19 cellular contexts compared by ENCODE assay signal in genomic region chr4:146063143-146063542, GRCh38.
A peak's percentile ranks its signal among the peaks of the same experiment; 100 is the strongest.
DNase-seq lines count a peak whose midpoint lies in the region; ATAC-seq lines count a peak whose summit lies in the region.
"Had no signal": no experiment of that assay in that cellular context is flagged by ENCODE, and none has a peak within 500 bp of the region (broad histone marks: within the 10 kb centered on the region; RNA-seq: fewer than 3 reads in every experiment).

No MANE protein-coding gene starts in this region.

- ATAC-seq in GM18870 (IDR thresholded peaks at IDR 0.05; ENCODE audit: unreplicated experiment) (peak; percentile 33), HG02588 (IDR thresholded peaks at IDR 0.05; ENCODE audit: unreplicated experiment) (peak; percentile 29)
- ATAC-seq: activated CD4-positive, alpha-beta T cell treated with anti-CD3 and anti-CD28 coated beads for 36 hours; left colon had no signal

- no peak overlapping the region for H3K4me3 ChIP-seq in BLaER1 treated with 17β-estradiol and CSF1 and Interleukin-3, amounts not matched to agents 10 nM and 100 nM
- H3K4me3 ChIP-seq: colonic mucosa, stomach had no signal

- DNase-seq in MV-4-11 (lab: John Stamatoyannopoulos, UW), result peak; percentile 83
- DNase-seq in COLO668 (lab: John Stamatoyannopoulos, UW; ENCODE audit: unreplicated experiment), result no peak
- DNase-seq in amniotic stem cell (lab: John Stamatoyannopoulos, UW), result no peak
- no peak for DNase-seq in activated gamma-delta T cell treated with Interleukin-2 at 50 U/mL for 16 hours
- no peak for DNase-seq in D341Med (ENCODE audit: low spot score)
- DNase-seq: activated CD4-positive, alpha-beta T cell treated with anti-CD3 and anti-CD28 coated beads for 36 hours; activated naive CD4-positive, alpha-beta T cell treated with anti-CD3 and anti-CD28 coated beads for 36 hours; CD4-positive, alpha-beta memory T cell; colonic mucosa; DND-41; foreskin fibroblast; H9; left colon; NCI-H1092; SHP77; stomach had no signal

- H3K4me1 ChIP-seq in BLaER1 treated with 17β-estradiol and CSF1 and Interleukin-3, amounts not matched to agents 10 nM and 100 nM, result peaks cover 29 to 43% (median 34%) of the 10 kb centered on the region in 10 experiments
- H3K4me1 ChIP-seq: colonic mucosa, stomach had no signal

- no peaks in the 10 kb centered on the region for H3K36me3 ChIP-seq in BLaER1 treated with 17β-estradiol and CSF1 and Interleukin-3, amounts not matched to agents 10 nM and 100 nM
- H3K36me3 ChIP-seq: colonic mucosa, stomach had no signal

- no peak overlapping the region for H3K27ac ChIP-seq in BLaER1 treated with 17β-estradiol and CSF1 and Interleukin-3, amounts not matched to agents 10 nM and 100 nM
- H3K27ac ChIP-seq: colonic mucosa, stomach had no signal

- no peaks in the 10 kb centered on the region for H4K20me1 ChIP-seq in BLaER1 treated with 17β-estradiol and CSF1 and Interleukin-3, amounts not matched to agents 10 nM and 100 nM

- H3K9ac ChIP-seq in BLaER1 treated with 17β-estradiol and CSF1 and Interleukin-3, amounts not matched to agents 10 nM and 100 nM, result no peak overlapping the region

- H3K27me3 ChIP-seq in BLaER1 treated with 17β-estradiol and CSF1 and Interleukin-3, amounts not matched to agents 10 nM and 100 nM, result no peaks in the 10 kb centered on the region
- H3K27me3 ChIP-seq: colonic mucosa, stomach had no signal

- H3K4me2 ChIP-seq in BLaER1 treated with 17β-estradiol and CSF1 and Interleukin-3, amounts not matched to agents 10 nM and 100 nM, result peak overlapping the region; percentile 41 to 75 (median 62)

- H3K9me3 ChIP-seq in BLaER1 treated with 17β-estradiol and CSF1 and Interleukin-3, amounts not matched to agents 10 nM and 100 nM (replicated peaks in 1 of 11), result peaks cover 0 to 5% (median 0%) of the 10 kb centered on the region in 11 experiments; a peak in 1 of 22 replicates
- H3K9me3 ChIP-seq: colonic mucosa, stomach had no signal
